In genomic region chr12:88141774-88142609, GRCh38 we compare ENCODE assay signal across 8 cellular contexts. TPM values are rescaled to one million over a fixed set of nuclear protein-coding genes. Genes with fewer than 3 reads are reported as not detected.
DNase-seq lines count a peak whose midpoint lies in the region; ATAC-seq and TF ChIP-seq lines count a peak whose summit lies in the region.

Gene CEP290, minus strand, starts transcription at chr12:88142088. Its CDS starts 781 bp downstream, at chr12:88141307.
Gene TMTC3, plus strand, starts transcription at chr12:88142307. Its CDS starts 6,009 bp downstream, at chr12:88148316.

- H3K27me3 ChIP-seq in uterus: no peaks in the 10 kb centered on the region

- H3K4me3 ChIP-seq in uterus: peak within 1 kb of the TSS; percentile 74 to 84

- TF ChIP-seq CTCF in uterus (IDR thresholded peaks at IDR 0.05): peak in 1 of 4 experiments; percentile 14

- intact Hi-C loops in uterus (cut with DNase I; ENCODE audit: low total_unique reads): no loop called here

- peak; percentile 55 to 68 for TF ChIP-seq POLR2A in uterus (IDR thresholded peaks at IDR 0.05)

- no peaks in the 10 kb centered on the region for H3K4me1 ChIP-seq in uterus

- ATAC-seq in GM18508 (IDR thresholded peaks at IDR 0.05; ENCODE audit: insufficient read depth, unreplicated experiment) (peak; percentile 94), HG02981 (IDR thresholded peaks at IDR 0.05; ENCODE audit: unreplicated experiment) (peak; percentile 95)

- no peaks in the 10 kb centered on the region for H3K36me3 ChIP-seq in uterus

- no peaks in the 10 kb centered on the region for H3K9me3 ChIP-seq in uterus

- DNase-seq in NCI-H2029 (lab: John Stamatoyannopoulos, UW) (peak; percentile 99), T-helper 9 cell (peak; percentile 87), astrocyte of the hippocampus (ENCODE audit: low read depth, low spot score) (peak; percentile 99), hepatic stellate cell (ENCODE audit: low spot score) (peak; percentile 87), putamen (ENCODE audit: low spot score) (peak; percentile 100), uterus (peak; percentile 92 to 96)

- H3K27ac ChIP-seq in uterus: peak within 1 kb of the TSS; percentile 68 to 81

RNA-seq across cellular contexts. Expression of gene CEP290, which starts in this region (rescaled TPM):
- 10 to 100 TPM in 2 of 4 donors, 1 to 10 TPM in 2; 5.6 to 77.8 (median 16.3) TPM for total RNA-seq in uterus

RNA-seq across cellular contexts. Expression of gene TMTC3, which starts in this region (rescaled TPM):
- 10 to 100 TPM in 3 of 4 donors, 1 to 10 TPM in 1; 9.0 to 86.5 (median 20.0) TPM for total RNA-seq in uterus

Comparison
In these comparisons a context has a peak if more than half of its experiments do, and no peak if none do; other contexts are left out.
1. Peak in every context shown above with its lines: DNase-seq, ATAC-seq, H3K4me3 ChIP-seq and H3K27ac ChIP-seq.